Comparison of ENCODE assay signal across 20 cellular contexts in genomic region chr3:52678265-52678927, GRCh38. TPM values are rescaled to one million over a fixed set of nuclear protein-coding genes. Genes with fewer than 3 reads are reported as not detected.
DNase-seq lines count a peak whose midpoint lies in the region; ATAC-seq and TF ChIP-seq lines count a peak whose summit lies in the region.
"Had no signal": no experiment of that assay in that cellular context is flagged by ENCODE, and none has a peak within 500 bp of the region (broad histone marks: within the 10 kb centered on the region; RNA-seq: fewer than 3 reads in every experiment).

No MANE protein-coding gene starts in this region.

- H3K4me3 Mint-ChIP-seq in CD4-positive, CD25-positive, alpha-beta regulatory T cell, result no peak overlapping the region
- H3K4me3 Mint-ChIP-seq: CD8-positive, alpha-beta T cell; nephron progenitor cell had no signal

- H3K27me3 ChIP-seq in CD4-positive, CD25-positive, alpha-beta regulatory T cell (ENCODE audit: control insufficient read depth, insufficient read depth, low read length), result no peaks in the 10 kb centered on the region
- no peaks in the 10 kb centered on the region for H3K27me3 ChIP-seq in adipocyte (replicated peaks; ENCODE audit: control insufficient read depth, insufficient read depth, low read length)
- no peaks in the 10 kb centered on the region for H3K27me3 ChIP-seq in liver (ENCODE audit: control insufficient read depth in 4 of 4, insufficient read depth in 4 of 4, low read length in 3 of 4)
- H3K27me3 ChIP-seq: adrenal gland, heart left ventricle had no signal

- no peak for ATAC-seq in CD4-positive, CD25-positive, alpha-beta regulatory T cell (ENCODE audit: low read depth in 2 of 2)
- ATAC-seq: CD8-positive, alpha-beta T cell; heart left ventricle; Right ventricle myocardium inferior had no signal

- TF ChIP-seq RAD21 in liver (IDR thresholded peaks at IDR 0.05), result peak in 1 of 2 donors; percentile 16

- 57% methylated on average over 5 of the region's 5 CpGs for WGBS in liver

- TF ChIP-seq CTCF in 22Rv1 (IDR thresholded peaks at IDR 0.05) (no peak), liver (IDR thresholded peaks at IDR 0.05; ENCODE audit: low read depth, low read length, missing input control) (no peak), GM10248 (IDR thresholded peaks at IDR 0.05; ENCODE audit: control extremely low read depth, extremely low read depth, low read depth, missing control alignments) (no peak)

- H3K4me1 ChIP-seq in CD4-positive, CD25-positive, alpha-beta regulatory T cell (ENCODE audit: control insufficient read depth, insufficient read depth, low read length, poor library complexity, severe bottlenecking), result peaks cover under 1% of the 10 kb centered on the region
- peaks cover 54% of the 10 kb centered on the region for H3K4me1 ChIP-seq in adipocyte (ENCODE audit: control insufficient read depth, insufficient read depth, low read length)
- H3K4me1 ChIP-seq in liver (ENCODE audit: control insufficient read depth in 4 of 4, insufficient read depth in 4 of 4, low read length in 3 of 4), result peaks cover 10 to 43% (median 35%) of the 10 kb centered on the region in 4 donors

- H3K9me3 Mint-ChIP-seq in CD4-positive, CD25-positive, alpha-beta regulatory T cell, result no peaks in the 10 kb centered on the region
- H3K9me3 Mint-ChIP-seq: activated T-helper 2 cell treated with anti-CD3 and anti-CD28 coated beads, Interferon-gamma antibody, Interleukin-2, Interleukin-4, amounts not matched to agents 10 μg/mL and 5 μg/mL and 100 μg/mL, durations not matched to agents 14 hours and 24 hours and 36 hours; CD8-positive, alpha-beta T cell; nephron progenitor cell had no signal

- H3K4me1 Mint-ChIP-seq in CD4-positive, CD25-positive, alpha-beta regulatory T cell, result peaks cover 18 to 46% (median 40%) of the 10 kb centered on the region in 4 donors

- peak overlapping the region in 2 of 3 donors; percentile 12 to 85 for H3K27ac Mint-ChIP-seq in CD4-positive, CD25-positive, alpha-beta regulatory T cell
- H3K27ac Mint-ChIP-seq: activated T-helper 2 cell treated with anti-CD3 and anti-CD28 coated beads, Interferon-gamma antibody, Interleukin-2, Interleukin-4, amounts not matched to agents 10 μg/mL and 5 μg/mL and 100 μg/mL, durations not matched to agents 14 hours and 24 hours and 36 hours; nephron progenitor cell had no signal

- H3K36me3 Mint-ChIP-seq in CD4-positive, CD25-positive, alpha-beta regulatory T cell, result peaks cover 45% of the 10 kb centered on the region

- peak overlapping the region; percentile 68 for H3K9ac ChIP-seq in adipocyte (ENCODE audit: low read length)
- H3K9ac ChIP-seq in liver (ENCODE audit: low read depth in 1 of 2, low read length in 2 of 2), result no peak overlapping the region

- H3K27ac ChIP-seq in 22Rv1 (peak overlapping the region; percentile 42), liver (ENCODE audit: low read depth in 1 of 2, low read length in 2 of 2) (peak overlapping the region; percentile 6 to 52)
- H3K27ac ChIP-seq in CD4-positive, CD25-positive, alpha-beta regulatory T cell (ENCODE audit: insufficient read depth, low read length, poor library complexity, severe bottlenecking), result no peak overlapping the region
- H3K27ac ChIP-seq: adrenal gland, thoracic aorta had no signal

- peaks cover 44% of the 10 kb centered on the region for H3K36me3 ChIP-seq in CD4-positive, CD25-positive, alpha-beta regulatory T cell (ENCODE audit: control insufficient read depth, insufficient read depth, low read length)
- peaks cover 42% of the 10 kb centered on the region for H3K36me3 ChIP-seq in adipocyte (ENCODE audit: control insufficient read depth, insufficient read depth, low read length, severe bottlenecking)
- H3K36me3 ChIP-seq in liver (ENCODE audit: control insufficient read depth in 4 of 4, insufficient read depth in 3 of 4, low read depth in 1 of 4, low read length in 3 of 4), result peaks cover 2 to 28% (median 16%) of the 10 kb centered on the region in 4 donors

- POLR2A ChIA-PET in GM10248 (lab: Yijun Ruan, JAX), result no interaction called here

- H3K27me3 Mint-ChIP-seq in CD4-positive, CD25-positive, alpha-beta regulatory T cell, result no peaks in the 10 kb centered on the region

- H3K9me3 ChIP-seq in CD4-positive, CD25-positive, alpha-beta regulatory T cell (ENCODE audit: control insufficient read depth in 2 of 2, low read length in 2 of 2), result no peaks in the 10 kb centered on the region
- H3K9me3 ChIP-seq in adipocyte (ENCODE audit: control insufficient read depth, low read length), result no peaks in the 10 kb centered on the region
- H3K9me3 ChIP-seq in liver (ENCODE audit: control insufficient read depth in 4 of 4, low read length in 3 of 4), result no peaks in the 10 kb centered on the region
- H3K9me3 ChIP-seq: adrenal gland, heart left ventricle, thoracic aorta had no signal

- CTCF ChIA-PET in GM10248 (lab: Yijun Ruan, JAX), result interaction anchor here (1.5 kb wide), 1 partner anchor 13 kb away, joined by 4 read pairs; no protein-coding TSS in a partner anchor

- no peak for DNase-seq in CD4-positive, CD25-positive, alpha-beta regulatory T cell
- DNase-seq in adipocyte (ENCODE audit: low read depth) (no peak), AML-193 (lab: John Stamatoyannopoulos, UW) (no peak), amniotic stem cell (lab: John Stamatoyannopoulos, UW) (no peak), GM10248 (ENCODE audit: extremely low spot score) (no peak), activated gamma-delta T cell (lab: John Stamatoyannopoulos, UW) (no peak)
- DNase-seq: adrenal gland; CD8-positive, alpha-beta T cell; heart left ventricle; Kasumi-1; NCI-H1092 treated with DMSO at 0.1 percent for 48 hours; NCI-H1930; NCI-H2227 treated with DMSO at 0.1 percent for 48 hours; nephron progenitor cell; posterior cingulate gyrus had no signal

- H3K4me3 ChIP-seq in CD4-positive, CD25-positive, alpha-beta regulatory T cell (ENCODE audit: low read depth, low read length), result no peak overlapping the region
- H3K4me3 ChIP-seq in adipocyte (ENCODE audit: low read length) (peak overlapping the region; percentile 58), liver (ENCODE audit: low read depth in 1 of 3, low read length in 3 of 3) (no peak overlapping the region)
- H3K4me3 ChIP-seq: adrenal gland, heart left ventricle, thoracic aorta had no signal

TF ChIP-seq in liver, 16 proteins besides CTCF, POLR2A, EP300 and RAD21:
- TF ChIP-seq EGR1 (IDR thresholded peaks at IDR 0.05; ENCODE audit: low read depth in 2 of 2) (no peak), NR2F2 (IDR thresholded peaks at IDR 0.05) (no peak), TAF1 (conservative IDR thresholded peaks at IDR 0.05) (no peak), REST (IDR thresholded peaks at IDR 0.05) (no peak), SP1 (IDR thresholded peaks at IDR 0.05) (peak; percentile 34), RXRA (IDR thresholded peaks at IDR 0.05) (peak in 1 of 2 donors; percentile 41), GABPA (IDR thresholded peaks at IDR 0.05 in 1 of 2, conservative IDR thresholded peaks at IDR 0.05 in 1 of 2) (no peak), HNF4A (conservative IDR thresholded peaks at IDR 0.05) (peak; percentile 83 to 86), FOXA2 (IDR thresholded peaks at IDR 0.05) (peak; percentile 9), FOXA1 (IDR thresholded peaks at IDR 0.05) (no peak)

RNA-seq across cellular contexts. Expression of gene PBRM1, which starts 7.3 kb away (rescaled TPM):
- 58.7 TPM for total RNA-seq in CD4-positive, CD25-positive, alpha-beta regulatory T cell
- polyA plus RNA-seq in CD4-positive, CD25-positive, alpha-beta regulatory T cell, result 10 to 100 TPM; 59.4 to 73.4 (median 67.9) TPM
- 10 to 100 TPM; 57.7 to 65.7 TPM for total RNA-seq in liver
- polyA plus RNA-seq in liver, result 10 to 100 TPM in 1 of 2 donors, 1 to 10 TPM in 1; 7.1 to 19.7 TPM

RNA-seq across cellular contexts. Expression of gene GNL3, which starts 7.4 kb away (rescaled TPM):
- total RNA-seq in CD4-positive, CD25-positive, alpha-beta regulatory T cell, result 75.7 TPM
- polyA plus RNA-seq in CD4-positive, CD25-positive, alpha-beta regulatory T cell, result 10 to 100 TPM; 42.4 to 61.5 (median 51.8) TPM
- total RNA-seq in liver, result 10 to 100 TPM; 26.5 to 82.2 TPM
- 10 to 100 TPM; 38.5 to 45.1 TPM for polyA plus RNA-seq in liver

RNA-seq across cellular contexts. Expression of gene GLT8D1, which starts 27.2 kb away (rescaled TPM):
- 26.6 TPM for total RNA-seq in CD4-positive, CD25-positive, alpha-beta regulatory T cell
- polyA plus RNA-seq in CD4-positive, CD25-positive, alpha-beta regulatory T cell, result 10 to 100 TPM; 61.9 to 73.4 (median 68.1) TPM
- 10 to 100 TPM; 33.3 to 77.9 TPM for total RNA-seq in liver
- 10 to 100 TPM; 53.2 to 60.3 TPM for polyA plus RNA-seq in liver

RNA-seq across cellular contexts. Expression of gene SPCS1, which starts 27.5 kb away (rescaled TPM):
- 57.6 TPM for total RNA-seq in CD4-positive, CD25-positive, alpha-beta regulatory T cell
- polyA plus RNA-seq in CD4-positive, CD25-positive, alpha-beta regulatory T cell, result 100 to 1,000 TPM; 304 to 318 (median 312) TPM
- 10 to 100 TPM; 42.3 to 65.9 TPM for total RNA-seq in liver
- polyA plus RNA-seq in liver, result 100 to 1,000 TPM; 161 to 227 TPM
